10 cellular contexts compared by ENCODE assay signal in the genomic region with DNA sequence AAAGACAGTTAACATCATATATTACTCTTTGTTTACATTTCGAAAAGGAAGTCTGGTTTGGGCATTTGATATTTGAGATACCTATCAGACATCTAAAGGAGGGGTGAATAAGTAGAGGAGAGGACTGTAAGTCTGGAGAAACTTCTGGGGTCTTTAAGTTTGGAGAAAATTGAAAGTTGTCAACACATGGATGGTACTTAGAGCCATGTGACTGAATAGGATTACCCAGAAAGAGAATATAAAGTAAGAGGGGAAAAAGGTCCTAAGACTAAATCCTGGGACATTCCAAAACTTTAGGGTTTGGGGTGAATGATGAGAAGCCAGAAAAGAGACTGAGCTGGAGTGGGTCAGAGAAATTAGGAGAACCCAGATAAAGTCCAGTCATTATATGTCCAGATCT.
"Had no signal": no experiment of that assay in that cellular context is flagged by ENCODE, and none has a peak within 500 bp of the region (broad histone marks: within the 10 kb centered on the region; RNA-seq: fewer than 3 reads in every experiment).

No MANE protein-coding gene starts in this region.

- FAIRE-seq: H1, H54, K562 had no signal

- ATAC-seq: GM23338 had no signal

- H2AFZ ChIP-seq: GM23338 had no signal

- H3K4me3 ChIP-seq: GM23338, K562 had no signal

- H3K27ac ChIP-seq: HL-60 had no signal

- DNase-seq: H9, HCEC 1CT, HFFc6, IMR-90, KG1 had no signal

- H3K4me2 ChIP-seq: GM23338 had no signal
